In genomic region chr6:128079026-128079425, GRCh38 we compare ENCODE assay signal across 22 cellular contexts.
DNase-seq lines count a peak whose midpoint lies in the region; ATAC-seq, FAIRE-seq and TF ChIP-seq lines count a peak whose summit lies in the region.
"Had no signal": no experiment of that assay in that cellular context is flagged by ENCODE, and none has a peak within 500 bp of the region (broad histone marks: within the 10 kb centered on the region; RNA-seq: fewer than 3 reads in every experiment).

No MANE protein-coding gene starts in this region.

- no peak overlapping the region for H2BK5ac ChIP-seq in IMR-90 (ENCODE audit: low read depth, low read length, poor library complexity, severe bottlenecking)

- H4K91ac ChIP-seq in IMR-90 (ENCODE audit: insufficient read depth, low read depth, low read length) = no peak overlapping the region

- H2BK15ac ChIP-seq in IMR-90 (ENCODE audit: low read depth, low read length) = no peak overlapping the region

- no peak for TF ChIP-seq RAD21 in IMR-90 (IDR thresholded peaks at IDR 0.05; ENCODE audit: low read length)

- no peak overlapping the region for H2BK20ac ChIP-seq in IMR-90 (ENCODE audit: low read depth, low read length)

- H3K14ac ChIP-seq in IMR-90 (replicated peaks; ENCODE audit: low read depth, low read length) = no peak overlapping the region; the same call in 1 of the 2 replicates

- H3K27me3 Mint-ChIP-seq in astrocyte (ENCODE audit: low read depth, unreplicated experiment) = no peaks in the 10 kb centered on the region
- H3K27me3 Mint-ChIP-seq: CD8-positive, alpha-beta memory T cell; IgD-negative memory B cell had no signal

- no peak overlapping the region for H3K56ac ChIP-seq in IMR-90 (ENCODE audit: extremely low read depth, insufficient read depth, low read length)

- peak; percentile 45 for FAIRE-seq in astrocyte (lab: Jason Lieb, UNC)

- POLR2A ChIA-PET in IMR-90 (lab: Charles Lee; ENCODE audit: unreplicated experiment) = no interaction called here

- H3K27ac ChIP-seq in IMR-90 (ENCODE audit: insufficient read depth, low read length) (no peak overlapping the region), astrocyte (ENCODE audit: low read depth, low read length) (no peak overlapping the region), prostate gland (no peak overlapping the region)
- H3K27ac ChIP-seq: SJSA1 had no signal

- ATAC-seq in IMR-90 (ENCODE audit: low read depth) (no peak), GM19035 (IDR thresholded peaks at IDR 0.05; ENCODE audit: unreplicated experiment) (no peak)

- H3K79me1 ChIP-seq in IMR-90 (ENCODE audit: low read depth in 1 of 2, low read length in 2 of 2) = 0 out of 4 replicates have a peak, but pooled peaks cover 0 to 3% of the 10 kb centered on the region in 2 experiments

- in situ Hi-C loops in IMR-90 (cut with MboI; ENCODE audit: low sequenced_read_pairs) = no loop called here

- H3K27me3 ChIP-seq in IMR-90 (ENCODE audit: control insufficient read depth, insufficient read depth, low read length) = no peaks in the 10 kb centered on the region
- no peaks in the 10 kb centered on the region for H3K27me3 ChIP-seq in astrocyte (ENCODE audit: insufficient read depth, low read length)
- H3K27me3 ChIP-seq in prostate gland (replicated peaks; ENCODE audit: insufficient read depth) = no peaks in the 10 kb centered on the region
- H3K27me3 ChIP-seq: BE2C, SJSA1 had no signal

- WGBS in IMR-90 (ENCODE audit: extremely low coverage in 2 of 2, insufficient read length in 1 of 2), 2 experiments = no CpG with 5 or more reads among the region's 4 CpGs
- WGBS in prostate gland = 87% methylated on average over 4 of the region's 4 CpGs

- dilution Hi-C loops in IMR-90 (cut with HindIII; ENCODE audit: low sequenced_read_pairs, unreplicated experiment) = no loop called here

- H3K9ac ChIP-seq in IMR-90 (ENCODE audit: low read depth, low read length) (no peak overlapping the region), astrocyte (ENCODE audit: low read length) (no peak overlapping the region)

- intact Hi-C loops in IMR-90 (cut with micrococcal nuclease) = loop anchor here (10.0 kb wide), 1 partner anchor 436 kb away; no protein-coding TSS in a partner anchor
- intact Hi-C loops in prostate gland (cut with DNase I) = no loop called here

- H2AFZ ChIP-seq in IMR-90 (replicated peaks; ENCODE audit: low read length, poor library complexity) (no peak overlapping the region), astrocyte (ENCODE audit: low read depth, low read length) (no peak overlapping the region)

- H4K8ac ChIP-seq in IMR-90 (ENCODE audit: low read depth in 2 of 2, low read length in 2 of 2) = no peak overlapping the region

- no peak overlapping the region for H2AK9ac ChIP-seq in IMR-90 (replicated peaks; ENCODE audit: low read depth, low read length, poor library complexity)

- H4K20me1 ChIP-seq in IMR-90 (ENCODE audit: insufficient read depth, low read length) = no peaks in the 10 kb centered on the region
- no peaks in the 10 kb centered on the region for H4K20me1 ChIP-seq in astrocyte (ENCODE audit: insufficient read depth, low read length)

- no peak overlapping the region for H3K18ac ChIP-seq in IMR-90 (ENCODE audit: low read depth, low read length)

- BruUV-seq in IMR-90 (replicated peaks; lab: Mats Ljungman, UMichigan) = no TSS peak

- no peak overlapping the region for H2BK120ac ChIP-seq in IMR-90 (ENCODE audit: low read depth, low read length)

- H3K36me3 ChIP-seq in IMR-90 (ENCODE audit: control insufficient read depth, insufficient read depth, low read length) = peaks cover 7% of the 10 kb centered on the region
- H3K36me3 ChIP-seq in astrocyte (ENCODE audit: insufficient read depth, low read length) = no peaks in the 10 kb centered on the region
- H3K36me3 ChIP-seq in prostate gland = no peaks in the 10 kb centered on the region
- H3K36me3 ChIP-seq: BE2C, HAP-1 had no signal

- H3K9me3 ChIP-seq in IMR-90 (ENCODE audit: control insufficient read depth, insufficient read depth, low read length) (no peaks in the 10 kb centered on the region), astrocyte (ENCODE audit: insufficient read depth, low read depth, low read length) (no peaks in the 10 kb centered on the region), prostate gland (no peaks in the 10 kb centered on the region)
- H3K9me3 ChIP-seq: BE2C, HAP-1, SJSA1 had no signal

- H3K4me1 ChIP-seq in IMR-90 (ENCODE audit: control insufficient read depth, insufficient read depth, low read length) = no peaks in the 10 kb centered on the region
- no peaks in the 10 kb centered on the region for H3K4me1 ChIP-seq in astrocyte (ENCODE audit: insufficient read depth, low read length)
- no peaks in the 10 kb centered on the region for H3K4me1 ChIP-seq in prostate gland (replicated peaks)
- H3K4me1 ChIP-seq: BE2C, HAP-1, SJSA1 had no signal

- no peak overlapping the region for H3K23ac ChIP-seq in IMR-90 (ENCODE audit: low read depth, low read length)

- TF ChIP-seq POLR2A in IMR-90 (IDR thresholded peaks at IDR 0.05; ENCODE audit: low read depth, low read length) = no peak
- TF ChIP-seq POLR2A in prostate gland (IDR thresholded peaks at IDR 0.05) = no peak

- DNase-seq in ELR (ENCODE audit: low read depth) (peak; percentile 65), IMR-90 (peak; percentile 44), astrocyte (ENCODE audit: low read depth) (peak; percentile 34), cerebellum (ENCODE audit: low spot score) (no peak), prostate gland (ENCODE audit: low spot score) (no peak)
- DNase-seq in activated CD8-positive, alpha-beta memory T cell treated with anti-CD3 and anti-CD28 coated beads for 24 hours = no peak
- DNase-seq: BE2C; CD8-positive, alpha-beta memory T cell; DMS 273 treated with DMSO at 0.1 percent for 48 hours; DMS79; GOT3; NCI-H1105 treated with DMSO at 0.1 percent for 48 hours; NCI-H146; NCI-H2029; NCI-H526 treated with DMSO at 0.1 percent for 48 hours; Right ventricle myocardium superior; RPMI8226 had no signal

- H3K36me3 Mint-ChIP-seq in astrocyte (ENCODE audit: low read depth, unreplicated experiment) = peaks cover 4% of the 10 kb centered on the region
- H3K36me3 Mint-ChIP-seq: CD14-positive monocyte had no signal

- H3K4me1 Mint-ChIP-seq in astrocyte (ENCODE audit: low read depth, unreplicated experiment) = no peaks in the 10 kb centered on the region
- H3K4me1 Mint-ChIP-seq: CD14-positive monocyte; CD8-positive, alpha-beta memory T cell; IgD-negative memory B cell had no signal

- H3K4me2 ChIP-seq in IMR-90 (ENCODE audit: low read depth, low read length) (no peak overlapping the region), astrocyte (ENCODE audit: low read length) (peak overlapping the region; percentile 30)

- H3K4me3 ChIP-seq in IMR-90 (ENCODE audit: insufficient read depth, low read depth, low read length) (no peak overlapping the region), astrocyte (ENCODE audit: insufficient read depth, low read depth, low read length) (no peak overlapping the region), prostate gland (no peak overlapping the region)
- H3K4me3 ChIP-seq: HAP-1, SJSA1 had no signal

- no peak overlapping the region for H3K27ac Mint-ChIP-seq in astrocyte (ENCODE audit: unreplicated experiment)
- H3K27ac Mint-ChIP-seq: CD14-positive monocyte; CD8-positive, alpha-beta memory T cell; IgD-negative memory B cell had no signal

- no peak overlapping the region for H2AK5ac ChIP-seq in IMR-90 (ENCODE audit: low read depth, low read length)

- peaks cover 6% of the 10 kb centered on the region for H3K9me1 ChIP-seq in IMR-90 (ENCODE audit: insufficient read depth, low read length)

- no peak overlapping the region for H4K5ac ChIP-seq in IMR-90 (ENCODE audit: low read depth, low read length)

- H3K4ac ChIP-seq in IMR-90 (ENCODE audit: low read depth, low read length) = no peak overlapping the region

- no peak overlapping the region for H3K4me3 Mint-ChIP-seq in astrocyte (ENCODE audit: unreplicated experiment)
- H3K4me3 Mint-ChIP-seq: CD14-positive monocyte; CD8-positive, alpha-beta memory T cell; IgD-negative memory B cell had no signal

- TF ChIP-seq CTCF in IMR-90 (conservative IDR thresholded peaks at IDR 0.05; ENCODE audit: low read depth, low read length) (no peak), astrocyte (IDR thresholded peaks at IDR 0.05; ENCODE audit: insufficient read depth, low read depth, low read length) (no peak), prostate gland (IDR thresholded peaks at IDR 0.05) (no peak)

- CTCF ChIA-PET in IMR-90 (lab: Yijun Ruan, JAX) = interaction anchor here (1.2 kb wide), 1 partner anchor 18 kb away, joined by 3 read pairs; no protein-coding TSS in a partner anchor

- H3K79me2 ChIP-seq in astrocyte (ENCODE audit: insufficient read depth, low read length) = no peaks in the 10 kb centered on the region

- H3K9me3 Mint-ChIP-seq in astrocyte (ENCODE audit: unreplicated experiment) = no peaks in the 10 kb centered on the region
- H3K9me3 Mint-ChIP-seq: CD8-positive, alpha-beta memory T cell; IgD-negative memory B cell had no signal

TF ChIP-seq in IMR-90, 13 proteins besides CTCF, POLR2A, EP300 and RAD21:
- no peak for TF ChIP-seq NFE2L2 (IDR thresholded peaks at IDR 0.05; ENCODE audit: low read depth, low read length)
- TF ChIP-seq, protein P1, sequence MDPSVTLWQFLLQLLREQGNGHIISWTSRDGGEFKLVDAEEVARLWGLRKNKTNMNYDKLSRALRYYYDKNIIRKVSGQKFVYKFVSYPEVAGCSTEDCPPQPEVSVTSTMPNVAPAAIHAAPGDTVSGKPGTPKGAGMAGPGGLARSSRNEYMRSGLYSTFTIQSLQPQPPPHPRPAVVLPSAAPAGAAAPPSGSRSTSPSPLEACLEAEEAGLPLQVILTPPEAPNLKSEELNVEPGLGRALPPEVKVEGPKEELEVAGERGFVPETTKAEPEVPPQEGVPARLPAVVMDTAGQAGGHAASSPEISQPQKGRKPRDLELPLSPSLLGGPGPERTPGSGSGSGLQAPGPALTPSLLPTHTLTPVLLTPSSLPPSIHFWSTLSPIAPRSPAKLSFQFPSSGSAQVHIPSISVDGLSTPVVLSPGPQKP (IDR thresholded peaks at IDR 0.05; ENCODE audit: borderline replicate concordance, low read depth, low read length) = no peak
- TF ChIP-seq FOS (IDR thresholded peaks at IDR 0.05; ENCODE audit: low read depth, low read length) = no peak

Comparison
In these comparisons a context has a peak if more than half of its experiments do, and no peak if none do; other contexts are left out.
1. DNase-seq: peak in ELR (single experiment), IMR-90 (single experiment) and astrocyte (single experiment); none in cerebellum (single experiment), prostate gland (single experiment) and activated CD8-positive, alpha-beta memory T cell treated with anti-CD3 and anti-CD28 coated beads for 24 hours (single experiment).